In the genomic region with DNA sequence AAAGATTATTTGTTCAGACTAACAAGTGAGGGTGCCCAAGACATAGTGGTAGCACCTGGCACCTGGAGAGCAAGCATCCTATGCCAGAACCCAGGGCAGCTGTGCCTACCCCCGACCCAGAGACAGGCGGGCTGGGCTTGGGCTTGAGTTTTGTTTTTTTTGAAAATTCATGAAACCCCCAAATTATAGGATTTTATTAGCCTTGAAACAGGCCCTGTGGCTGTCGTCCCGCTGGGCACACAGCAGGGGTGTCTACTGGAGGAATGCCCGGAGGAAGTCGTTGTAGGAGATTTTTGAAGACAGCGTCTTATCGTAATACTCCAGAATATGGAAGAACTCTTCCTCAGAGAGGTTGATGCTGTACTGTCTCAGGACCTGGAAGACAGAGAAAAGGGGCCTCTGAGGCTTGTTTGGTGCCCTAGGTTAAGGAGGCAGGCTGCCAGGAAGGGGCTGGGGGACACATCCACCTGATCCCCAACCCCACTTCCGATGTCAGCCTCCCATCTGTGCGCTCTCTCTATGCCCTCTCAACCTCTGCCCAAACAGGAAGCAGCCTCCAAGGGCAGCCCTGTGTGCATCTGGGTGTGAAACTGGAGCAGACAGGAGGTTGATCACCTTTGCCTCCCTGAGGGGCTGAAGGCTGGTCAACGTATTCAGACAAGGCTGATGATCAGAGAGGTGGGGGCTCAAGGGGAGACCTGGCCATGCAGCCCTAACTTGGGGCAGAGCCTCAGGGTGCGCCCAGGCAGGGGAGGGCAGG, we compare ENCODE assay signal across 12 cellular contexts.
"Had no signal": no experiment of that assay in that cellular context is flagged by ENCODE, and none has a peak within 500 bp of the region (broad histone marks: within the 10 kb centered on the region; RNA-seq: fewer than 3 reads in every experiment).

No MANE protein-coding gene starts in this region.

- H3K4me3 ChIP-seq: mucosa of descending colon, smooth muscle cell had no signal

- ATAC-seq: effector memory CD8-positive, alpha-beta T cell; foreskin keratinocyte; left lobe of liver; mucosa of descending colon; naive thymus-derived CD8-positive, alpha-beta T cell had no signal

- H3K9me3 ChIP-seq: mucosa of descending colon had no signal

- DNase-seq: effector memory CD8-positive, alpha-beta T cell; foreskin keratinocyte; hippocampal formation; mammary epithelial cell; mucosa of descending colon; naive thymus-derived CD8-positive, alpha-beta T cell; stimulated activated CD4-positive, alpha-beta T cell treated with anti-CD3 and anti-CD28 coated beads, Interleukin-2, amount 100 ng/mL, for 48 hours; stimulated activated naive CD4-positive, alpha-beta T cell treated with Interleukin-2 at 50 U/mL for 16 hours; trophoblast cell had no signal

- H3K4me2 ChIP-seq: smooth muscle cell had no signal

- H3K27me3 ChIP-seq: foreskin keratinocyte had no signal

- H3K27ac ChIP-seq: epithelial cell of prostate, foreskin keratinocyte had no signal
